In genomic region chr2:219297766-219298456, GRCh38 we compare ENCODE assay signal across 17 cellular contexts. TPM values are rescaled to one million over a fixed set of nuclear protein-coding genes. Genes with fewer than 3 reads are reported as not detected.
DNase-seq lines count a peak whose midpoint lies in the region; FAIRE-seq and TF ChIP-seq lines count a peak whose summit lies in the region.
"Had no signal": no experiment of that assay in that cellular context is flagged by ENCODE, and none has a peak within 500 bp of the region (broad histone marks: within the 10 kb centered on the region; RNA-seq: fewer than 3 reads in every experiment).

No MANE protein-coding gene starts in this region.

- H3K9me3 ChIP-seq in keratinocyte (ENCODE audit: control insufficient read depth, low read depth, low read length) (no peaks in the 10 kb centered on the region), Karpas-422 (ENCODE audit: low read length) (no peaks in the 10 kb centered on the region)
- H3K9me3 ChIP-seq: BLaER1 treated with 17β-estradiol and CSF1 and Interleukin-3, amounts not matched to agents 10 nM and 100 nM; suprapubic skin had no signal

- peak; percentile 24 for TF ChIP-seq CTCF in AG09309 (IDR thresholded peaks at IDR 0.05; ENCODE audit: control insufficient read depth, insufficient read depth, low read depth, low read length, missing control alignments)
- TF ChIP-seq CTCF in GM12872 (IDR thresholded peaks at IDR 0.05; ENCODE audit: insufficient read depth, low read depth, low read length): peak; percentile 33; the same call in 2 of the 3 replicates
- peak; percentile 53 for TF ChIP-seq CTCF in brain microvascular endothelial cell (IDR thresholded peaks at IDR 0.05; ENCODE audit: low read depth, low read length, missing control alignments)
- peak in 2 of 3 experiments; percentile 26 for TF ChIP-seq CTCF in keratinocyte (optimal IDR thresholded peaks at IDR 0.05 in 1 of 3, IDR thresholded peaks at IDR 0.05 in 1 of 3, conservative IDR thresholded peaks at IDR 0.05 in 1 of 3; ENCODE audit: extremely low read depth in 1 of 3, insufficient read depth in 2 of 3, low read length in 3 of 3)

- H3K4me3 ChIP-seq in AG09309 (ENCODE audit: control insufficient read depth, low read depth, low read length): no peak overlapping the region
- H3K4me3 ChIP-seq in brain microvascular endothelial cell (ENCODE audit: low read depth, low read length): no peak overlapping the region
- H3K4me3 ChIP-seq in keratinocyte (ENCODE audit: control insufficient read depth in 2 of 3, extremely low read depth in 1 of 3, insufficient read depth in 2 of 3, low read depth in 1 of 3, low read length in 3 of 3): no peak overlapping the region
- H3K4me3 ChIP-seq in Karpas-422 (ENCODE audit: low read length): no peak overlapping the region
- H3K4me3 ChIP-seq: BLaER1 treated with 17β-estradiol and CSF1 and Interleukin-3, amounts not matched to agents 10 nM and 100 nM; suprapubic skin had no signal

- H3K27ac ChIP-seq in brain microvascular endothelial cell (no peak overlapping the region), keratinocyte (ENCODE audit: control insufficient read depth, insufficient read depth, low read length) (no peak overlapping the region), Karpas-422 (ENCODE audit: low read length) (no peak overlapping the region)
- H3K27ac ChIP-seq: BLaER1 treated with 17β-estradiol and CSF1 and Interleukin-3, amounts not matched to agents 10 nM and 100 nM; suprapubic skin had no signal

- H3K4me2 ChIP-seq in keratinocyte (ENCODE audit: control insufficient read depth, extremely low read depth, insufficient read depth, low read depth, low read length) (no peak overlapping the region), Karpas-422 (ENCODE audit: low read depth, low read length, poor library complexity, severe bottlenecking) (no peak overlapping the region)

- H2AFZ ChIP-seq in keratinocyte (ENCODE audit: control insufficient read depth, low read length) (no peak overlapping the region), Karpas-422 (ENCODE audit: low read length) (no peak overlapping the region)

- H3K27me3 ChIP-seq in brain microvascular endothelial cell (replicated peaks) (peaks cover 28% of the 10 kb centered on the region), keratinocyte (ENCODE audit: control insufficient read depth, extremely low read depth, insufficient read depth, low read length) (peaks cover 37% of the 10 kb centered on the region), Karpas-422 (ENCODE audit: low read length) (0 out of 2 replicates have a peak, but pooled peaks cover 4% of the 10 kb centered on the region)

- H3K9me2 ChIP-seq in Karpas-422 (replicated peaks; ENCODE audit: insufficient read depth, low read length): no peaks in the 10 kb centered on the region

- no peak for DNase-seq in AG09309 (ENCODE audit: low read depth)
- no peak for DNase-seq in brain microvascular endothelial cell
- no peak for DNase-seq in keratinocyte (ENCODE audit: low read depth, low spot score)
- no peak for DNase-seq in activated T-cell treated with anti-CD3 and anti-CD28 coated beads for 4 hours
- no peak for DNase-seq in Karpas-422
- DNase-seq in NCI-H2107 treated with DMSO at 0.1 percent for 48 hours (lab: John Stamatoyannopoulos, UW; ENCODE audit: unreplicated experiment): no peak
- no peak for DNase-seq in NCI-H2107 (lab: John Stamatoyannopoulos, UW)

- dilution Hi-C loops in keratinocyte (cut with MboI; ENCODE audit: extremely low pct_ligation_motif_present, low sequenced_read_pairs): no loop called here

- H4K20me1 ChIP-seq in keratinocyte (ENCODE audit: control insufficient read depth, extremely low read depth, insufficient read depth, low read length) (no peaks in the 10 kb centered on the region), Karpas-422 (ENCODE audit: insufficient read depth, low read depth, low read length) (no peaks in the 10 kb centered on the region)

- no peak for FAIRE-seq in keratinocyte (lab: Jason Lieb, UNC)

- in situ Hi-C loops in brain microvascular endothelial cell (cut with HindIII; ENCODE audit: low pct_ligation_motif_present, low sequenced_read_pairs): no loop called here

- H3K4me1 ChIP-seq in keratinocyte (ENCODE audit: control insufficient read depth, extremely low read depth, insufficient read depth, low read length): peaks cover 4% of the 10 kb centered on the region
- H3K4me1 ChIP-seq in Karpas-422 (ENCODE audit: low read length): peaks cover 16% of the 10 kb centered on the region

- no peaks in the 10 kb centered on the region for H3K9me1 ChIP-seq in keratinocyte (ENCODE audit: control insufficient read depth, extremely low read depth, insufficient read depth, low read length)

- H3K36me3 ChIP-seq in brain microvascular endothelial cell (replicated peaks) (no peaks in the 10 kb centered on the region), keratinocyte (ENCODE audit: control insufficient read depth in 2 of 2, extremely low read depth in 1 of 2, insufficient read depth in 2 of 2, low read length in 2 of 2) (no peaks in the 10 kb centered on the region), Karpas-422 (ENCODE audit: insufficient read depth, low read length) (no peaks in the 10 kb centered on the region)
- H3K36me3 ChIP-seq: BLaER1 treated with 17β-estradiol and CSF1 and Interleukin-3, amounts not matched to agents 10 nM and 100 nM; suprapubic skin had no signal

- H3K79me2 ChIP-seq in keratinocyte (ENCODE audit: control insufficient read depth, insufficient read depth, low read length) (no peaks in the 10 kb centered on the region), Karpas-422 (ENCODE audit: low read length) (no peaks in the 10 kb centered on the region)

- H3K9ac ChIP-seq in keratinocyte (ENCODE audit: control insufficient read depth, extremely low read depth, insufficient read depth, low read length): no peak overlapping the region
- no peak overlapping the region for H3K9ac ChIP-seq in Karpas-422 (ENCODE audit: low read length)

RNA-seq across cellular contexts. Expression of gene PTPRN, which starts 11.3 kb away (rescaled TPM):
- polyA plus RNA-seq in keratinocyte: not detected in 3 replicates
- polyA plus RNA-seq in keratinocyte (2011; ENCODE audit: low read depth): not detected
- polyA plus RNA-seq in keratinocyte (2011; cell fraction: cytosol; rRNA removed): not detected in 2 replicates
- polyA plus RNA-seq in keratinocyte (2011; cell fraction: nucleus; rRNA removed): not detected in 2 replicates
- polyA plus RNA-seq in keratinocyte (2012; ENCODE audit: low replicate concordance): not detected in 2 replicates
- not detected in 3 replicates for polyA minus RNA-seq in keratinocyte
- not detected for polyA minus RNA-seq in keratinocyte (2011; cell fraction: cytosol; rRNA and poly(A)+ RNA removed)
- polyA minus RNA-seq in keratinocyte (2011; cell fraction: nucleus; rRNA and poly(A)+ RNA removed): not detected in 2 replicates
- total RNA-seq in Karpas-422 (2014; rRNA removed; shearing (Covaris generic); ENCODE audit: low replicate concordance): not detected in 2 replicates
- total RNA-seq: lung microvascular endothelial cell, suprapubic skin had no signal

RNA-seq across cellular contexts. Expression of gene DNAJB2, which starts 18.7 kb away (rescaled TPM):
- polyA plus RNA-seq in keratinocyte: 35.4 to 75.5 TPM (median 51.7 TPM) in 3 replicates
- polyA plus RNA-seq in keratinocyte (2011; ENCODE audit: low read depth): 51.5 TPM
- 38.8 and 44.1 TPM in 2 replicates for polyA plus RNA-seq in keratinocyte (2011; cell fraction: cytosol; rRNA removed)
- polyA plus RNA-seq in keratinocyte (2011; cell fraction: nucleus; rRNA removed): 70.8 and 71.6 TPM in 2 replicates
- polyA plus RNA-seq in keratinocyte (2012; ENCODE audit: low replicate concordance): 45.9 and 67.3 TPM in 2 replicates
- polyA minus RNA-seq in keratinocyte: 32.0 to 81.5 TPM (median 58.7 TPM) in 3 replicates
- 29.4 TPM for polyA minus RNA-seq in keratinocyte (2011; cell fraction: cytosol; rRNA and poly(A)+ RNA removed)
- polyA minus RNA-seq in keratinocyte (2011; cell fraction: nucleus; rRNA and poly(A)+ RNA removed): 32.8 and 46.7 TPM in 2 replicates
- 30.9 and 55.8 TPM in 2 replicates for total RNA-seq in Karpas-422 (2014; rRNA removed; shearing (Covaris generic); ENCODE audit: low replicate concordance)

RNA-seq across cellular contexts. Expression of gene RESP18, which starts 34.6 kb away (rescaled TPM):
- not detected in 3 replicates for polyA plus RNA-seq in keratinocyte
- not detected for polyA plus RNA-seq in keratinocyte (2011; ENCODE audit: low read depth)
- polyA plus RNA-seq in keratinocyte (2011; cell fraction: cytosol; rRNA removed): not detected in 2 replicates
- polyA plus RNA-seq in keratinocyte (2011; cell fraction: nucleus; rRNA removed): not detected in 2 replicates
- not detected in 2 replicates for polyA plus RNA-seq in keratinocyte (2012; ENCODE audit: low replicate concordance)
- polyA minus RNA-seq in keratinocyte: not detected in 3 replicates
- polyA minus RNA-seq in keratinocyte (2011; cell fraction: cytosol; rRNA and poly(A)+ RNA removed): not detected
- not detected in 2 replicates for polyA minus RNA-seq in keratinocyte (2011; cell fraction: nucleus; rRNA and poly(A)+ RNA removed)
- total RNA-seq in Karpas-422 (2014; rRNA removed; shearing (Covaris generic); ENCODE audit: low replicate concordance): not detected in 2 replicates
- total RNA-seq: activated T-cell treated with anti-CD3 and anti-CD28 coated beads, Interleukin-2, amount 50 U/mL, for 72 hours; lung microvascular endothelial cell; M059J; right cardiac atrium; SK-MEL-5; suprapubic skin had no signal
- polyA plus RNA-seq: neural cell, right cardiac atrium had no signal

RNA-seq across cellular contexts. Expression of gene TUBA4A, which starts 44.2 kb away (rescaled TPM):
- 524 to 819 TPM (median 569 TPM) in 3 replicates for polyA plus RNA-seq in keratinocyte
- polyA plus RNA-seq in keratinocyte (2011; ENCODE audit: low read depth): 80.1 TPM
- 560 and 665 TPM in 2 replicates for polyA plus RNA-seq in keratinocyte (2011; cell fraction: cytosol; rRNA removed)
- polyA plus RNA-seq in keratinocyte (2011; cell fraction: nucleus; rRNA removed): 738 and 769 TPM in 2 replicates
- polyA plus RNA-seq in keratinocyte (2012; ENCODE audit: low replicate concordance): 401 and 544 TPM in 2 replicates
- polyA minus RNA-seq in keratinocyte: 266 to 690 TPM (median 309 TPM) in 3 replicates
- 136 TPM for polyA minus RNA-seq in keratinocyte (2011; cell fraction: cytosol; rRNA and poly(A)+ RNA removed)
- polyA minus RNA-seq in keratinocyte (2011; cell fraction: nucleus; rRNA and poly(A)+ RNA removed): 115 and 162 TPM in 2 replicates
- total RNA-seq in Karpas-422 (2014; rRNA removed; shearing (Covaris generic); ENCODE audit: low replicate concordance): 32.6 and 61.8 TPM in 2 replicates
- total RNA-seq: SK-MEL-5 had no signal
- polyA plus RNA-seq: neural cell had no signal

RNA-seq across cellular contexts. Expression of gene TUBA4B, which starts 44.9 kb away (rescaled TPM):
- polyA plus RNA-seq in keratinocyte: 0.08 TPM in 1 of 3 replicates, not detected in the others
- polyA plus RNA-seq in keratinocyte (2011; ENCODE audit: low read depth): not detected
- 0.05 TPM in 1 of 2 replicates, not detected in the other for polyA plus RNA-seq in keratinocyte (2011; cell fraction: cytosol; rRNA removed)
- polyA plus RNA-seq in keratinocyte (2011; cell fraction: nucleus; rRNA removed): 0.09 TPM in 1 of 2 replicates, not detected in the other
- polyA plus RNA-seq in keratinocyte (2012; ENCODE audit: low replicate concordance): not detected in 2 replicates
- polyA minus RNA-seq in keratinocyte: not detected in 3 replicates
- polyA minus RNA-seq in keratinocyte (2011; cell fraction: cytosol; rRNA and poly(A)+ RNA removed): not detected
- polyA minus RNA-seq in keratinocyte (2011; cell fraction: nucleus; rRNA and poly(A)+ RNA removed): not detected in 2 replicates
- not detected in 2 replicates for total RNA-seq in Karpas-422 (2014; rRNA removed; shearing (Covaris generic); ENCODE audit: low replicate concordance)
- total RNA-seq: activated T-cell treated with anti-CD3 and anti-CD28 coated beads, Interleukin-2, amount 50 U/mL, for 72 hours; cerebellum; lung microvascular endothelial cell; M059J; right cardiac atrium; SK-MEL-5; suprapubic skin had no signal
- polyA plus RNA-seq: neural cell, right cardiac atrium had no signal
